24 cellular contexts compared by ENCODE assay signal in the genomic region with DNA sequence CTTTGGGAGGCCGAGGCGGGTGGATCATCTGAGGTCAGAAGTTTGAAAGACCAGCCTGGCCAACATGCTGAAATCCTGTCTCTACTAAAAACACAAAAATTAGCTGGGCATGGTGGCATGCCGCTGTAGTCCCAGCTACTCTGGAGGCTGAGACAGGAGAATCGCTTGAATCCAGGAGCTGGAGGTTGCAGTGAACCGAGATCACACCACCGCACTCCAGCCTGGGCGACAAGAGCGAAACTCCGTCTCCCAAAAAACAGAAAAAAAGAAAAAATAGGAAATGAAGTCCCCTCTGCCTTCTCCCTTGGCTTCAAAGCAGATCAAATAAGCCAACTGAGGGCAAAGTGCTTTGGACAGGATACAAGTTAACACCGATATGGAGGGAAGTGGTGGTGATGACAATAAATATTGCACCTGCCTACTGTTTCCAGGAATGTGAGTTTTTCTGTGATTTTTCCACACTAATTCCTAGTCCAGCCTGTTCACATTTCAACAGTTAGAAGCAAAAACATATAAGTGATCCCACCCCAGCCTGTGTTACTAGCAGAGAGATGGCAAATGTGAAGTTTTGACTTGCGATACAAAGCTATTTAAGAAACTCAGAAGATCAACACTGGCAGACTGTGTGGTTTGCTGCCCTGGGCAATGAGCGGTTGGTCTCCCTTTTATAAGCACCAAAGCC.
"Had no signal": no experiment of that assay in that cellular context is flagged by ENCODE, and none has a peak within 500 bp of the region (broad histone marks: within the 10 kb centered on the region; RNA-seq: fewer than 3 reads in every experiment).

No MANE protein-coding gene starts in this region.

- H3K36me3 Mint-ChIP-seq: neural progenitor cell had no signal

- H3K27me3 ChIP-seq: foreskin keratinocyte, neural progenitor cell, spleen, stomach, transverse colon had no signal

- FAIRE-seq: keratinocyte had no signal

- H3K27ac ChIP-seq: foreskin keratinocyte, left ventricle myocardium inferior, neural progenitor cell, parathyroid adenoma, psoas muscle, spleen, stomach, thoracic aorta, transverse colon had no signal

- H3K4me3 ChIP-seq: left ventricle myocardium inferior, lung, neural progenitor cell, psoas muscle, spleen, stomach, thoracic aorta, transverse colon had no signal

- H3K36me3 ChIP-seq: neural progenitor cell, thoracic aorta, transverse colon had no signal

- H3K4me1 ChIP-seq: foreskin keratinocyte, parathyroid adenoma, psoas muscle, transverse colon had no signal

- H3K9me3 Mint-ChIP-seq: effector memory CD8-positive, alpha-beta T cell; immature natural killer cell; natural killer cell treated with Interleukin-12 subunit alpha and Interleukin-12 subunit beta and Interleukin-15 and Interleukin-18, amount 100 ng/mL, for 72 hours; stimulated activated naive B cell treated with anti-CD40 and anti-IgM and Interleukin-4, amounts not matched to agents 10 μg/mL and 1 μg/mL and 100 μg/mL, for 72 hours had no signal

- H3K27me3 Mint-ChIP-seq: effector memory CD8-positive, alpha-beta T cell; natural killer cell treated with Interleukin-12 subunit alpha and Interleukin-12 subunit beta and Interleukin-15 and Interleukin-18, amount 100 ng/mL, for 72 hours; stimulated activated naive B cell treated with anti-CD40 and anti-IgM and Interleukin-4, amounts not matched to agents 10 μg/mL and 1 μg/mL and 100 μg/mL, for 72 hours had no signal

- H3K4me3 Mint-ChIP-seq: effector memory CD8-positive, alpha-beta T cell; immature natural killer cell; natural killer cell treated with Interleukin-12 subunit alpha and Interleukin-12 subunit beta and Interleukin-15 and Interleukin-18, amount 100 ng/mL, for 72 hours; neural progenitor cell; stimulated activated naive B cell treated with anti-CD40 and anti-IgM and Interleukin-4, amounts not matched to agents 10 μg/mL and 1 μg/mL and 100 μg/mL, for 72 hours had no signal

- DNase-seq: effector memory CD8-positive, alpha-beta T cell; foreskin keratinocyte; immature natural killer cell; left ventricle myocardium inferior; mesenchymal stem cell; midbrain; occipital lobe; psoas muscle; retina; spleen; stimulated activated CD4-positive, alpha-beta T cell treated with anti-CD3 and anti-CD28 coated beads, Interleukin-15, amount 100 ng/mL, for 24 hours; stimulated activated CD4-positive, alpha-beta T cell treated with anti-CD3 and anti-CD28 coated beads, Interleukin-1b, Interleukin-23, amount 100 ng/mL, for 48 hours; stimulated activated CD4-positive, alpha-beta T cell treated with anti-CD3 and anti-CD28 coated beads, Interleukin-4, amount 100 ng/mL, for 4 hours; stimulated activated naive B cell treated with anti-CD40 and anti-IgM and Interleukin-4, amounts not matched to agents 10 μg/mL and 1 μg/mL and 100 μg/mL, for 72 hours; stomach; substantia nigra; transverse colon had no signal

- ATAC-seq: effector memory CD8-positive, alpha-beta T cell; foreskin keratinocyte; natural killer cell treated with Interleukin-12 subunit alpha and Interleukin-12 subunit beta and Interleukin-15 and Interleukin-18, amount 100 ng/mL, for 72 hours; psoas muscle; sciatic nerve had no signal

- H3K9me3 ChIP-seq: psoas muscle, thoracic aorta, transverse colon had no signal

- H3K27ac Mint-ChIP-seq: neural progenitor cell; stimulated activated naive B cell treated with anti-CD40 and anti-IgM and Interleukin-4, amounts not matched to agents 10 μg/mL and 1 μg/mL and 100 μg/mL, for 72 hours had no signal
